Comparison of ENCODE assay signal across 2 cellular contexts in genomic region chr7:86995052-86995725, GRCh38.
A peak's percentile ranks its signal among the peaks of the same experiment; 100 is the strongest.
TF ChIP-seq lines count a peak whose summit lies in the region.

No MANE protein-coding gene starts in this region.

TF ChIP-seq in HepG2, 621 proteins besides CTCF, POLR2A, EP300 and RAD21:
- TF ChIP-seq SNRNP70 (IDR thresholded peaks at IDR 0.05; ENCODE audit: low read depth, low read length) (no peak), ARID2 (CRISPR knock-in tag; IDR thresholded peaks at IDR 0.05; ENCODE audit: borderline replicate concordance) (no peak), ATF1 (CRISPR knock-in tag; IDR thresholded peaks at IDR 0.05) (no peak), CEBPB (IDR thresholded peaks at IDR 0.05; ENCODE audit: borderline replicate concordance, low read depth, low read length) (0 out of 2 replicates have a peak, but pooled peaks have one; percentile 45)
- TF ChIP-seq, protein P1, sequence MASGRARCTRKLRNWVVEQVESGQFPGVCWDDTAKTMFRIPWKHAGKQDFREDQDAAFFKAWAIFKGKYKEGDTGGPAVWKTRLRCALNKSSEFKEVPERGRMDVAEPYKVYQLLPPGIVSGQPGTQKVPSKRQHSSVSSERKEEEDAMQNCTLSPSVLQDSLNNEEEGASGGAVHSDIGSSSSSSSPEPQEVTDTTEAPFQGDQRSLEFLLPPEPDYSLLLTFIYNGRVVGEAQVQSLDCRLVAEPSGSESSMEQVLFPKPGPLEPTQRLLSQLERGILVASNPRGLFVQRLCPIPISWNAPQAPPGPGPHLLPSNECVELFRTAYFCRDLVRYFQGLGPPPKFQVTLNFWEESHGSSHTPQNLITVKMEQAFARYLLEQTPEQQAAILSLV (CRISPR knock-in tag; IDR thresholded peaks at IDR 0.05; ENCODE audit: borderline replicate concordance), result no peak
TF ChIP-seq in HepG2: peak in this region for 1.

TF ChIP-seq in H1, 55 proteins besides CTCF, POLR2A, EP300 and RAD21:
- TF ChIP-seq CEBPB (IDR thresholded peaks at IDR 0.05; ENCODE audit: low read depth, low read length), result peak; percentile 45; the same call in 1 of the 2 replicates
- no peak for TF ChIP-seq SP4 (IDR thresholded peaks at IDR 0.05; ENCODE audit: low read length)
